Comparison of ENCODE assay signal across 1 cellular context in the genomic region with DNA sequence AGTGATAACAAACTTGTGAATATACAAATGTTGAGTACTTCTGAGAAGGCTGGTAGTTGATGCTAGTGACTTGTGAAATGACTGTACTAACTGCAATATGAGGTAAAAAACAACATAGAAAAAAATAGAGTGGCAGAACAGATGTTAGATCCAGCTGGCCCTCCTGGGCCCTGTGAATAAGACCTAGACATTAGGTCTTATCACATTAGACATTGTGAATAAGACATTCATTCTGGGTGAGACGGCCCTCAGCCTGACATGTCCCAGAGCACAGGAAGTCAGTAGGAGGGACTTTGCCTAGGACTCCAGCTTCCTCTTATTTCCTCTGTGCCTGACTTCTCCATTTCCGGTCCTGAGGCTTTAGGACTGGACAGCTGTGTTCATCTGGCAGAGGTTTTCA.
TF ChIP-seq lines count a peak whose summit lies in the region.

No MANE protein-coding gene starts in this region.

TF ChIP-seq in K562, 482 proteins besides CTCF, POLR2A, EP300 and RAD21 (continued from another document and continues in another):
- TF ChIP-seq, protein P1, sequence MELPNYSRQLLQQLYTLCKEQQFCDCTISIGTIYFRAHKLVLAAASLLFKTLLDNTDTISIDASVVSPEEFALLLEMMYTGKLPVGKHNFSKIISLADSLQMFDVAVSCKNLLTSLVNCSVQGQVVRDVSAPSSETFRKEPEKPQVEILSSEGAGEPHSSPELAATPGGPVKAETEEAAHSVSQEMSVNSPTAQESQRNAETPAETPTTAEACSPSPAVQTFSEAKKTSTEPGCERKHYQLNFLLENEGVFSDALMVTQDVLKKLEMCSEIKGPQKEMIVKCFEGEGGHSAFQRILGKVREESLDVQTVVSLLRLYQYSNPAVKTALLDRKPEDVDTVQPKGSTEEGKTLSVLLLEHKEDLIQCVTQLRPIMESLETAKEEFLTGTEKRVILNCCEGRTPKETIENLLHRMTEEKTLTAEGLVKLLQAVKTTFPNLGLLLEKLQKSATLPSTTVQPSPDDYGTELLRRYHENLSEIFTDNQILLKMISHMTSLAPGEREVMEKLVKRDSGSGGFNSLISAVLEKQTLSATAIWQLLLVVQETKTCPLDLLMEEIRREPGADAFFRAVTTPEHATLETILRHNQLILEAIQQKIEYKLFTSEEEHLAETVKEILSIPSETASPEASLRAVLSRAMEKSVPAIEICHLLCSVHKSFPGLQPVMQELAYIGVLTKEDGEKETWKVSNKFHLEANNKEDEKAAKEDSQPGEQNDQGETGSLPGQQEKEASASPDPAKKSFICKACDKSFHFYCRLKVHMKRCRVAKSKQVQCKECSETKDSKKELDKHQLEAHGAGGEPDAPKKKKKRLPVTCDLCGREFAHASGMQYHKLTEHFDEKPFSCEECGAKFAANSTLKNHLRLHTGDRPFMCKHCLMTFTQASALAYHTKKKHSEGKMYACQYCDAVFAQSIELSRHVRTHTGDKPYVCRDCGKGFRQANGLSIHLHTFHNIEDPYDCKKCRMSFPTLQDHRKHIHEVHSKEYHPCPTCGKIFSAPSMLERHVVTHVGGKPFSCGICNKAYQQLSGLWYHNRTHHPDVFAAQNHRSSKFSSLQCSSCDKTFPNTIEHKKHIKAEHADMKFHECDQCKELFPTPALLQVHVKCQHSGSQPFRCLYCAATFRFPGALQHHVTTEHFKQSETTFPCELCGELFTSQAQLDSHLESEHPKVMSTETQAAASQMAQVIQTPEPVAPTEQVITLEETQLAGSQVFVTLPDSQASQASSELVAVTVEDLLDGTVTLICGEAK (IDR thresholded peaks at IDR 0.05) = peak; percentile 83
- TF ChIP-seq, protein P1 (CRISPR knock-in tag; IDR thresholded peaks at IDR 0.05) = no peak
- no peak for TF ChIP-seq KLF1 (tag; IDR thresholded peaks at IDR 0.05)
- TF ChIP-seq, protein P2, sequence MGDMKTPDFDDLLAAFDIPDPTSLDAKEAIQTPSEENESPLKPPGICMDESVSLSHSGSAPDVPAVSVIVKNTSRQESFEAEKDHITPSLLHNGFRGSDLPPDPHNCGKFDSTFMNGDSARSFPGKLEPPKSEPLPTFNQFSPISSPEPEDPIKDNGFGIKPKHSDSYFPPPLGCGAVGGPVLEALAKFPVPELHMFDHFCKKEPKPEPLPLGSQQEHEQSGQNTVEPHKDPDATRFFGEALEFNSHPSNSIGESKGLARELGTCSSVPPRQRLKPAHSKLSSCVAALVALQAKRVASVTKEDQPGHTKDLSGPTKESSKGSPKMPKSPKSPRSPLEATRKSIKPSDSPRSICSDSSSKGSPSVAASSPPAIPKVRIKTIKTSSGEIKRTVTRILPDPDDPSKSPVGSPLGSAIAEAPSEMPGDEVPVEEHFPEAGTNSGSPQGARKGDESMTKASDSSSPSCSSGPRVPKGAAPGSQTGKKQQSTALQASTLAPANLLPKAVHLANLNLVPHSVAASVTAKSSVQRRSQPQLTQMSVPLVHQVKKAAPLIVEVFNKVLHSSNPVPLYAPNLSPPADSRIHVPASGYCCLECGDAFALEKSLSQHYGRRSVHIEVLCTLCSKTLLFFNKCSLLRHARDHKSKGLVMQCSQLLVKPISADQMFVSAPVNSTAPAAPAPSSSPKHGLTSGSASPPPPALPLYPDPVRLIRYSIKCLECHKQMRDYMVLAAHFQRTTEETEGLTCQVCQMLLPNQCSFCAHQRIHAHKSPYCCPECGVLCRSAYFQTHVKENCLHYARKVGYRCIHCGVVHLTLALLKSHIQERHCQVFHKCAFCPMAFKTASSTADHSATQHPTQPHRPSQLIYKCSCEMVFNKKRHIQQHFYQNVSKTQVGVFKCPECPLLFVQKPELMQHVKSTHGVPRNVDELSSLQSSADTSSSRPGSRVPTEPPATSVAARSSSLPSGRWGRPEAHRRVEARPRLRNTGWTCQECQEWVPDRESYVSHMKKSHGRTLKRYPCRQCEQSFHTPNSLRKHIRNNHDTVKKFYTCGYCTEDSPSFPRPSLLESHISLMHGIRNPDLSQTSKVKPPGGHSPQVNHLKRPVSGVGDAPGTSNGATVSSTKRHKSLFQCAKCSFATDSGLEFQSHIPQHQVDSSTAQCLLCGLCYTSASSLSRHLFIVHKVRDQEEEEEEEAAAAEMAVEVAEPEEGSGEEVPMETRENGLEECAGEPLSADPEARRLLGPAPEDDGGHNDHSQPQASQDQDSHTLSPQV (IDR thresholded peaks at IDR 0.05) = no peak
- no peak for TF ChIP-seq ZNF584 (CRISPR knock-in tag; IDR thresholded peaks at IDR 0.05; ENCODE audit: low read depth)
- TF ChIP-seq, protein P3, sequence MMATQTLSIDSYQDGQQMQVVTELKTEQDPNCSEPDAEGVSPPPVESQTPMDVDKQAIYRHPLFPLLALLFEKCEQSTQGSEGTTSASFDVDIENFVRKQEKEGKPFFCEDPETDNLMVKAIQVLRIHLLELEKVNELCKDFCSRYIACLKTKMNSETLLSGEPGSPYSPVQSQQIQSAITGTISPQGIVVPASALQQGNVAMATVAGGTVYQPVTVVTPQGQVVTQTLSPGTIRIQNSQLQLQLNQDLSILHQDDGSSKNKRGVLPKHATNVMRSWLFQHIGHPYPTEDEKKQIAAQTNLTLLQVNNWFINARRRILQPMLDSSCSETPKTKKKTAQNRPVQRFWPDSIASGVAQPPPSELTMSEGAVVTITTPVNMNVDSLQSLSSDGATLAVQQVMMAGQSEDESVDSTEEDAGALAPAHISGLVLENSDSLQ (IDR thresholded peaks at IDR 0.05) = peak; percentile 50; the same call in 1 of the 2 replicates
- no peak for TF ChIP-seq MIER1 (IDR thresholded peaks at IDR 0.05; ENCODE audit: low read depth)
- TF ChIP-seq ZSCAN32 (CRISPR knock-in tag; IDR thresholded peaks at IDR 0.05) = no peak
- TF ChIP-seq, protein P4, sequence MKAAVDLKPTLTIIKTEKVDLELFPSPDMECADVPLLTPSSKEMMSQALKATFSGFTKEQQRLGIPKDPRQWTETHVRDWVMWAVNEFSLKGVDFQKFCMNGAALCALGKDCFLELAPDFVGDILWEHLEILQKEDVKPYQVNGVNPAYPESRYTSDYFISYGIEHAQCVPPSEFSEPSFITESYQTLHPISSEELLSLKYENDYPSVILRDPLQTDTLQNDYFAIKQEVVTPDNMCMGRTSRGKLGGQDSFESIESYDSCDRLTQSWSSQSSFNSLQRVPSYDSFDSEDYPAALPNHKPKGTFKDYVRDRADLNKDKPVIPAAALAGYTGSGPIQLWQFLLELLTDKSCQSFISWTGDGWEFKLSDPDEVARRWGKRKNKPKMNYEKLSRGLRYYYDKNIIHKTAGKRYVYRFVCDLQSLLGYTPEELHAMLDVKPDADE (conservative IDR thresholded peaks at IDR 0.05; ENCODE audit: control insufficient read depth, low read depth, low read length) = no peak
- TF ChIP-seq, protein P5, sequence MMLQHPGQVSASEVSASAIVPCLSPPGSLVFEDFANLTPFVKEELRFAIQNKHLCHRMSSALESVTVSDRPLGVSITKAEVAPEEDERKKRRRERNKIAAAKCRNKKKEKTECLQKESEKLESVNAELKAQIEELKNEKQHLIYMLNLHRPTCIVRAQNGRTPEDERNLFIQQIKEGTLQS (IDR thresholded peaks at IDR 0.05) = no peak
- TF ChIP-seq, protein P5 (CRISPR knock-in tag; conservative IDR thresholded peaks at IDR 0.05) = no peak
- TF ChIP-seq SMARCE1 (IDR thresholded peaks at IDR 0.05) = no peak
- TF ChIP-seq POLR3A (IDR thresholded peaks at IDR 0.05; ENCODE audit: borderline replicate concordance, extremely low read depth, insufficient read depth, insufficient read length) = no peak
- TF ChIP-seq ZNF124 (CRISPR knock-in tag; IDR thresholded peaks at IDR 0.05) = no peak
- no peak for TF ChIP-seq YY1 (IDR thresholded peaks at IDR 0.05; ENCODE audit: borderline replicate concordance in 1 of 3, control insufficient read depth in 1 of 3, extremely low read depth in 1 of 3, insufficient read depth in 3 of 3, insufficient read length in 1 of 3, insufficient replicate concordance in 2 of 3, low read depth in 1 of 3, low read length in 2 of 3)
- no peak for TF ChIP-seq MECOM (CRISPR knock-in tag; IDR thresholded peaks at IDR 0.05)
- TF ChIP-seq TGIF2 (CRISPR knock-in tag; IDR thresholded peaks at IDR 0.05) = no peak
- TF ChIP-seq, protein P6, sequence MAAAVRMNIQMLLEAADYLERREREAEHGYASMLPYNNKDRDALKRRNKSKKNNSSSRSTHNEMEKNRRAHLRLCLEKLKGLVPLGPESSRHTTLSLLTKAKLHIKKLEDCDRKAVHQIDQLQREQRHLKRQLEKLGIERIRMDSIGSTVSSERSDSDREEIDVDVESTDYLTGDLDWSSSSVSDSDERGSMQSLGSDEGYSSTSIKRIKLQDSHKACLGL (CRISPR knock-in tag; IDR thresholded peaks at IDR 0.05; ENCODE audit: borderline replicate concordance, poor library complexity, severe bottlenecking) = no peak
- TF ChIP-seq NFIX (CRISPR knock-in tag; IDR thresholded peaks at IDR 0.05; ENCODE audit: low read depth) = no peak
- TF ChIP-seq MYNN (IDR thresholded peaks at IDR 0.05) = no peak
- TF ChIP-seq MYNN (CRISPR knock-in tag; IDR thresholded peaks at IDR 0.05) = no peak
- no peak for TF ChIP-seq HSF4 (CRISPR knock-in tag; IDR thresholded peaks at IDR 0.05; ENCODE audit: borderline replicate concordance)
- TF ChIP-seq HCFC1 (IDR thresholded peaks at IDR 0.05; ENCODE audit: low read depth, low read length) = 0 out of 2 replicates have a peak, but pooled peaks have one; percentile 6
- TF ChIP-seq, protein P7, sequence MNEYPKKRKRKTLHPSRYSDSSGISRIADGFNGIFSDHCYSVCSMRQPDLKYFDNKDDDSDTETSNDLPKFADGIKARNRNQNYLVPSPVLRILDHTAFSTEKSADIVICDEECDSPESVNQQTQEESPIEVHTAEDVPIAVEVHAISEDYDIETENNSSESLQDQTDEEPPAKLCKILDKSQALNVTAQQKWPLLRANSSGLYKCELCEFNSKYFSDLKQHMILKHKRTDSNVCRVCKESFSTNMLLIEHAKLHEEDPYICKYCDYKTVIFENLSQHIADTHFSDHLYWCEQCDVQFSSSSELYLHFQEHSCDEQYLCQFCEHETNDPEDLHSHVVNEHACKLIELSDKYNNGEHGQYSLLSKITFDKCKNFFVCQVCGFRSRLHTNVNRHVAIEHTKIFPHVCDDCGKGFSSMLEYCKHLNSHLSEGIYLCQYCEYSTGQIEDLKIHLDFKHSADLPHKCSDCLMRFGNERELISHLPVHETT (CRISPR knock-in tag; conservative IDR thresholded peaks at IDR 0.05 in 1 of 2, IDR thresholded peaks at IDR 0.05 in 1 of 2) = peak in 1 of 2 experiments; percentile 36; a peak in 1 of 4 replicates
- TF ChIP-seq, protein P8, sequence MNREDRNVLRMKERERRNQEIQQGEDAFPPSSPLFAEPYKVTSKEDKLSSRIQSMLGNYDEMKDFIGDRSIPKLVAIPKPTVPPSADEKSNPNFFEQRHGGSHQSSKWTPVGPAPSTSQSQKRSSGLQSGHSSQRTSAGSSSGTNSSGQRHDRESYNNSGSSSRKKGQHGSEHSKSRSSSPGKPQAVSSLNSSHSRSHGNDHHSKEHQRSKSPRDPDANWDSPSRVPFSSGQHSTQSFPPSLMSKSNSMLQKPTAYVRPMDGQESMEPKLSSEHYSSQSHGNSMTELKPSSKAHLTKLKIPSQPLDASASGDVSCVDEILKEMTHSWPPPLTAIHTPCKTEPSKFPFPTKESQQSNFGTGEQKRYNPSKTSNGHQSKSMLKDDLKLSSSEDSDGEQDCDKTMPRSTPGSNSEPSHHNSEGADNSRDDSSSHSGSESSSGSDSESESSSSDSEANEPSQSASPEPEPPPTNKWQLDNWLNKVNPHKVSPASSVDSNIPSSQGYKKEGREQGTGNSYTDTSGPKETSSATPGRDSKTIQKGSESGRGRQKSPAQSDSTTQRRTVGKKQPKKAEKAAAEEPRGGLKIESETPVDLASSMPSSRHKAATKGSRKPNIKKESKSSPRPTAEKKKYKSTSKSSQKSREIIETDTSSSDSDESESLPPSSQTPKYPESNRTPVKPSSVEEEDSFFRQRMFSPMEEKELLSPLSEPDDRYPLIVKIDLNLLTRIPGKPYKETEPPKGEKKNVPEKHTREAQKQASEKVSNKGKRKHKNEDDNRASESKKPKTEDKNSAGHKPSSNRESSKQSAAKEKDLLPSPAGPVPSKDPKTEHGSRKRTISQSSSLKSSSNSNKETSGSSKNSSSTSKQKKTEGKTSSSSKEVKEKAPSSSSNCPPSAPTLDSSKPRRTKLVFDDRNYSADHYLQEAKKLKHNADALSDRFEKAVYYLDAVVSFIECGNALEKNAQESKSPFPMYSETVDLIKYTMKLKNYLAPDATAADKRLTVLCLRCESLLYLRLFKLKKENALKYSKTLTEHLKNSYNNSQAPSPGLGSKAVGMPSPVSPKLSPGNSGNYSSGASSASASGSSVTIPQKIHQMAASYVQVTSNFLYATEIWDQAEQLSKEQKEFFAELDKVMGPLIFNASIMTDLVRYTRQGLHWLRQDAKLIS (CRISPR knock-in tag; IDR thresholded peaks at IDR 0.05) = no peak
- TF ChIP-seq HNRNPK (IDR thresholded peaks at IDR 0.05; ENCODE audit: low read depth, low read length, poor library complexity, severe bottlenecking) = no peak
- no peak for TF ChIP-seq POLR2H (tag; IDR thresholded peaks at IDR 0.05; ENCODE audit: low read depth)
- TF ChIP-seq NR3C1 (CRISPR knock-in tag; IDR thresholded peaks at IDR 0.05) = no peak
- TF ChIP-seq HDAC6 (IDR thresholded peaks at IDR 0.05; ENCODE audit: low read depth, low read length) = no peak
- TF ChIP-seq ZNF24 (IDR thresholded peaks at IDR 0.05) = no peak
- TF ChIP-seq NBN (IDR thresholded peaks at IDR 0.05; ENCODE audit: low read depth) = no peak
- peak; percentile 82 for TF ChIP-seq SPI1 (IDR thresholded peaks at IDR 0.05; ENCODE audit: borderline replicate concordance, low read depth, low read length)
